In genomic region chr10:102462512-102463054, GRCh38 we compare ENCODE assay signal across 12 cellular contexts. TPM values are rescaled to one million over a fixed set of nuclear protein-coding genes. Genes with fewer than 3 reads are reported as not detected.
A peak's percentile ranks its signal among the peaks of the same experiment; 100 is the strongest.
DNase-seq lines count a peak whose midpoint lies in the region; ATAC-seq and TF ChIP-seq lines count a peak whose summit lies in the region.
"Had no signal": no experiment of that assay in that cellular context is flagged by ENCODE, and none has a peak within 500 bp of the region (broad histone marks: within the 10 kb centered on the region; RNA-seq: fewer than 3 reads in every experiment).

No MANE protein-coding gene starts in this region.

- H4K20me1 ChIP-seq in BLaER1 treated with 17β-estradiol and CSF1 and Interleukin-3, amounts not matched to agents 10 nM and 100 nM = no peaks in the 10 kb centered on the region; a peak in 1 of 22 replicates
- H4K20me1 ChIP-seq in GM23338 (replicated peaks; ENCODE audit: insufficient read depth) = no peaks in the 10 kb centered on the region; the same call in 1 of the 2 replicates

- H2AFZ ChIP-seq in GM23338 = no peak overlapping the region

- peaks cover 23% of the 10 kb centered on the region; the same call in 1 of the 2 replicates for H3K79me2 ChIP-seq in GM23338 (replicated peaks; ENCODE audit: insufficient read depth)

- peak overlapping the region; percentile 4 to 88 (median 74); a peak in 13 of 20 replicates for H3K4me3 ChIP-seq in BLaER1 treated with 17β-estradiol and CSF1 and Interleukin-3, amounts not matched to agents 10 nM and 100 nM
- H3K4me3 ChIP-seq in GM23338 (peak overlapping the region; percentile 85), left lung (peak overlapping the region in 1 of 2 donors; percentile 55)

- H3K9me3 ChIP-seq in BLaER1 treated with 17β-estradiol and CSF1 and Interleukin-3, amounts not matched to agents 10 nM and 100 nM (replicated peaks in 1 of 11) = no peaks in the 10 kb centered on the region
- no peaks in the 10 kb centered on the region for H3K9me3 ChIP-seq in left lung
- H3K9me3 ChIP-seq: gastrocnemius medialis had no signal

- H3K4me3 Mint-ChIP-seq in GM23338 = peak overlapping the region; percentile 90
- peak overlapping the region; percentile 57 for H3K4me3 Mint-ChIP-seq in activated T-helper 2 cell treated with anti-CD3 and anti-CD28 coated beads, Interferon-gamma antibody, Interleukin-2, Interleukin-4, amounts not matched to agents 10 μg/mL and 5 μg/mL and 100 μg/mL, durations not matched to agents 14 hours and 24 hours and 36 hours (ENCODE audit: low read depth)
- peak overlapping the region; percentile 96 for H3K4me3 Mint-ChIP-seq in memory B cell

- DNase-seq in GM23338 (ENCODE audit: low spot score) (no peak), memory B cell (ENCODE audit: low spot score in 2 of 2) (no peak), T-helper 9 cell (no peak), left lung (no peak), posterior vena cava (ENCODE audit: low spot score) (no peak)
- DNase-seq in activated T-helper 2 cell treated with anti-CD3 and anti-CD28 coated beads, Interferon-gamma antibody, Interleukin-2, Interleukin-4, amounts not matched to agents 10 μg/mL and 5 μg/mL and 100 μg/mL, durations not matched to agents 14 hours and 24 hours and 36 hours (ENCODE audit: low spot score) = no peak
- DNase-seq: activated CD4-positive, alpha-beta T cell treated with anti-CD3 and anti-CD28 coated beads, Interleukin-2, amount 50 U/mL, for 48 hours; gastrocnemius medialis; mesenchymal stem cell; stimulated activated CD4-positive, alpha-beta T cell treated with anti-CD3 and anti-CD28 coated beads, Interleukin-12 subunit alpha, Interleukin-12 subunit beta, amount 100 ng/mL, for 4 hours had no signal

- no peaks in the 10 kb centered on the region for H3K27me3 ChIP-seq in BLaER1 treated with 17β-estradiol and CSF1 and Interleukin-3, amounts not matched to agents 10 nM and 100 nM
- H3K27me3 ChIP-seq in GM23338 (ENCODE audit: insufficient read depth) (peaks cover 5% of the 10 kb centered on the region; the same call in 1 of the 2 replicates), left lung (no peaks in the 10 kb centered on the region)
- H3K27me3 ChIP-seq: gastrocnemius medialis had no signal

- H3K9me3 Mint-ChIP-seq in GM23338 = no peaks in the 10 kb centered on the region
- no peaks in the 10 kb centered on the region for H3K9me3 Mint-ChIP-seq in activated T-helper 2 cell treated with anti-CD3 and anti-CD28 coated beads, Interferon-gamma antibody, Interleukin-2, Interleukin-4, amounts not matched to agents 10 μg/mL and 5 μg/mL and 100 μg/mL, durations not matched to agents 14 hours and 24 hours and 36 hours
- H3K9me3 Mint-ChIP-seq in memory B cell = no peaks in the 10 kb centered on the region

- no peaks in the 10 kb centered on the region for H3K9me2 ChIP-seq in GM23338 (ENCODE audit: insufficient read depth)

- no peak for TF ChIP-seq CTCF in GM23338 (conservative IDR thresholded peaks at IDR 0.05; ENCODE audit: low read depth in 2 of 2)
- TF ChIP-seq CTCF in left lung (IDR thresholded peaks at IDR 0.05) = no peak

- H3K27ac Mint-ChIP-seq in GM23338 (no peak overlapping the region), memory B cell (no peak overlapping the region)
- H3K27ac Mint-ChIP-seq in activated T-helper 2 cell treated with anti-CD3 and anti-CD28 coated beads, Interferon-gamma antibody, Interleukin-2, Interleukin-4, amounts not matched to agents 10 μg/mL and 5 μg/mL and 100 μg/mL, durations not matched to agents 14 hours and 24 hours and 36 hours = no peak overlapping the region

- peaks cover 0 to 11% (median 2%) of the 10 kb centered on the region in 11 experiments; a peak in 5 of 22 replicates for H3K36me3 ChIP-seq in BLaER1 treated with 17β-estradiol and CSF1 and Interleukin-3, amounts not matched to agents 10 nM and 100 nM
- H3K36me3 ChIP-seq in GM23338 (ENCODE audit: insufficient read depth) (no peaks in the 10 kb centered on the region), left lung (no peaks in the 10 kb centered on the region)
- H3K36me3 ChIP-seq: gastrocnemius medialis had no signal

- H3K4me2 ChIP-seq in BLaER1 treated with 17β-estradiol and CSF1 and Interleukin-3, amounts not matched to agents 10 nM and 100 nM = peak overlapping the region; percentile 93 to 99 (median 96)
- peak overlapping the region; percentile 96 for H3K4me2 ChIP-seq in GM23338

- peaks cover 36% of the 10 kb centered on the region for H3K4me1 Mint-ChIP-seq in GM23338
- H3K4me1 Mint-ChIP-seq in activated T-helper 2 cell treated with anti-CD3 and anti-CD28 coated beads, Interferon-gamma antibody, Interleukin-2, Interleukin-4, amounts not matched to agents 10 μg/mL and 5 μg/mL and 100 μg/mL, durations not matched to agents 14 hours and 24 hours and 36 hours (ENCODE audit: low read depth) = peaks cover 24% of the 10 kb centered on the region
- peaks cover 26% of the 10 kb centered on the region for H3K4me1 Mint-ChIP-seq in memory B cell

- intact Hi-C loops in activated T-helper 2 cell treated with anti-CD3 and anti-CD28 coated beads, Interferon-gamma antibody, Interleukin-2, Interleukin-4, amounts not matched to agents 10 μg/mL and 5 μg/mL and 100 μg/mL, durations not matched to agents 14 hours and 24 hours and 36 hours (cut with micrococcal nuclease) = loop anchor here (5.0 kb wide), 1 partner anchor 40 kb away; the partner anchor contains the start of gene FBXL15
- intact Hi-C loops in left lung (cut with DNase I) = no loop called here
- intact Hi-C loops in posterior vena cava (cut with DNase I) = no loop called here

- H3K4me1 ChIP-seq in BLaER1 treated with 17β-estradiol and CSF1 and Interleukin-3, amounts not matched to agents 10 nM and 100 nM = peaks cover 35 to 51% (median 42%) of the 10 kb centered on the region in 10 experiments
- peaks cover 29% of the 10 kb centered on the region for H3K4me1 ChIP-seq in GM23338 (ENCODE audit: insufficient read depth)
- H3K4me1 ChIP-seq in left lung = peaks cover 0 to 36% of the 10 kb centered on the region in 2 donors

- ATAC-seq in GM23338 (no peak), memory B cell (ENCODE audit: low read depth) (no peak), left lung (no peak), GM18909 (IDR thresholded peaks at IDR 0.05; ENCODE audit: poor library complexity, unreplicated experiment) (no peak)

- no peaks in the 10 kb centered on the region; the same call in 1 of the 3 replicates for H3K36me3 Mint-ChIP-seq in GM23338 (ENCODE audit: low read depth)
- H3K36me3 Mint-ChIP-seq in activated T-helper 2 cell treated with anti-CD3 and anti-CD28 coated beads, Interferon-gamma antibody, Interleukin-2, Interleukin-4, amounts not matched to agents 10 μg/mL and 5 μg/mL and 100 μg/mL, durations not matched to agents 14 hours and 24 hours and 36 hours (ENCODE audit: low read depth) = no peaks in the 10 kb centered on the region
- no peaks in the 10 kb centered on the region for H3K36me3 Mint-ChIP-seq in memory B cell

- peak overlapping the region; percentile 33 to 84 (median 78); a peak in 18 of 22 replicates for H3K9ac ChIP-seq in BLaER1 treated with 17β-estradiol and CSF1 and Interleukin-3, amounts not matched to agents 10 nM and 100 nM

- H3K27ac ChIP-seq in BLaER1 treated with 17β-estradiol and CSF1 and Interleukin-3, amounts not matched to agents 10 nM and 100 nM = peak overlapping the region in 6 of 11 experiments; percentile 37 to 62 (median 48); a peak in 6 of 22 replicates
- no peak overlapping the region for H3K27ac ChIP-seq in GM23338 (ENCODE audit: low read depth)
- peak overlapping the region in 1 of 2 donors; percentile 7 for H3K27ac ChIP-seq in left lung

- H3K27me3 Mint-ChIP-seq in GM23338 (ENCODE audit: insufficient read depth, low read depth, poor library complexity) = peaks cover 16% of the 10 kb centered on the region
- no peaks in the 10 kb centered on the region for H3K27me3 Mint-ChIP-seq in activated T-helper 2 cell treated with anti-CD3 and anti-CD28 coated beads, Interferon-gamma antibody, Interleukin-2, Interleukin-4, amounts not matched to agents 10 μg/mL and 5 μg/mL and 100 μg/mL, durations not matched to agents 14 hours and 24 hours and 36 hours (ENCODE audit: low read depth)
- no peaks in the 10 kb centered on the region for H3K27me3 Mint-ChIP-seq in memory B cell

- H3F3A ChIP-seq in GM23338 (replicated peaks; ENCODE audit: low read depth) = 0 out of 2 replicates have a peak, but pooled peaks cover 20% of the 10 kb centered on the region

RNA-seq across cellular contexts. Expression of gene C10orf95, which starts 11.2 kb away (rescaled TPM):
- 0.69 TPM in 1 of 2 replicates, not detected in the other for total RNA-seq in GM23338 (2014; rRNA removed; shearing (Covaris generic))
- 1.1 and 1.5 TPM in 2 replicates for polyA plus RNA-seq in GM23338 (2016; fragmentation: Nextera tagmentation; extraction: Ambion mirVana)
- total RNA-seq in activated T-helper 2 cell treated with anti-CD3 and anti-CD28 coated beads, Interferon-gamma antibody, Interleukin-2, Interleukin-4, amounts not matched to agents 10 μg/mL and 5 μg/mL and 100 μg/mL, durations not matched to agents 14 hours and 24 hours and 36 hours = 0.32 TPM in 1 of 2 replicates, not detected in the other
- total RNA-seq in left lung (1 to 10 TPM; 5.6 to 7.3 TPM), posterior vena cava (not detected)
- total RNA-seq: gastrocnemius medialis had no signal

RNA-seq across cellular contexts. Expression of gene CUEDC2, which starts 30.2 kb away (rescaled TPM):
- 37.0 and 39.2 TPM in 2 replicates for total RNA-seq in GM23338 (2014; rRNA removed; shearing (Covaris generic))
- 37.3 and 47.3 TPM in 2 replicates for polyA plus RNA-seq in GM23338 (2016; fragmentation: Nextera tagmentation; extraction: Ambion mirVana)
- 60.7 and 67.5 TPM in 2 replicates for total RNA-seq in activated T-helper 2 cell treated with anti-CD3 and anti-CD28 coated beads, Interferon-gamma antibody, Interleukin-2, Interleukin-4, amounts not matched to agents 10 μg/mL and 5 μg/mL and 100 μg/mL, durations not matched to agents 14 hours and 24 hours and 36 hours
- total RNA-seq in left lung (10 to 100 TPM; 47.0 to 48.2 TPM), posterior vena cava (10 to 100 TPM; 35.7 to 40.9 TPM)

RNA-seq across cellular contexts. Expression of gene ACTR1A, which starts 39.9 kb away (rescaled TPM):
- 96.9 and 101 TPM in 2 replicates for total RNA-seq in GM23338 (2014; rRNA removed; shearing (Covaris generic))
- polyA plus RNA-seq in GM23338 (2016; fragmentation: Nextera tagmentation; extraction: Ambion mirVana) = 39.4 and 41.2 TPM in 2 replicates
- 66.9 and 69.7 TPM in 2 replicates for total RNA-seq in activated T-helper 2 cell treated with anti-CD3 and anti-CD28 coated beads, Interferon-gamma antibody, Interleukin-2, Interleukin-4, amounts not matched to agents 10 μg/mL and 5 μg/mL and 100 μg/mL, durations not matched to agents 14 hours and 24 hours and 36 hours
- 100 to 1,000 TPM; 104 to 122 TPM for total RNA-seq in left lung
- 100 to 1,000 TPM; 102 to 107 TPM for total RNA-seq in posterior vena cava

RNA-seq across cellular contexts. Expression of gene SUFU, which starts 41.2 kb away (rescaled TPM):
- 5.6 and 6.6 TPM in 2 replicates for total RNA-seq in GM23338 (2014; rRNA removed; shearing (Covaris generic))
- 2.8 and 3.3 TPM in 2 replicates for polyA plus RNA-seq in GM23338 (2016; fragmentation: Nextera tagmentation; extraction: Ambion mirVana)
- total RNA-seq in activated T-helper 2 cell treated with anti-CD3 and anti-CD28 coated beads, Interferon-gamma antibody, Interleukin-2, Interleukin-4, amounts not matched to agents 10 μg/mL and 5 μg/mL and 100 μg/mL, durations not matched to agents 14 hours and 24 hours and 36 hours = 11.1 and 12.4 TPM in 2 replicates
- 10 to 100 TPM; 13.4 to 15.2 TPM for total RNA-seq in left lung
- total RNA-seq in posterior vena cava = 10 to 100 TPM; 10.4 to 11.3 TPM

RNA-seq across cellular contexts. Expression of gene FBXL15, which starts 41.9 kb away (rescaled TPM):
- 29.7 and 36.1 TPM in 2 replicates for total RNA-seq in GM23338 (2014; rRNA removed; shearing (Covaris generic))
- polyA plus RNA-seq in GM23338 (2016; fragmentation: Nextera tagmentation; extraction: Ambion mirVana) = 18.4 and 18.5 TPM in 2 replicates
- total RNA-seq in activated T-helper 2 cell treated with anti-CD3 and anti-CD28 coated beads, Interferon-gamma antibody, Interleukin-2, Interleukin-4, amounts not matched to agents 10 μg/mL and 5 μg/mL and 100 μg/mL, durations not matched to agents 14 hours and 24 hours and 36 hours = 14.8 and 15.1 TPM in 2 replicates
- total RNA-seq in left lung (10 to 100 TPM; 17.4 to 18.7 TPM), posterior vena cava (10 to 100 TPM; 10.8 to 12.4 TPM)
